21 cellular contexts compared by ENCODE assay signal in genomic region chr6:39951198-39951597, GRCh38. TPM values are rescaled to one million over a fixed set of nuclear protein-coding genes. Genes with fewer than 3 reads are reported as not detected.
DNase-seq lines count a peak whose midpoint lies in the region; ATAC-seq, FAIRE-seq and TF ChIP-seq lines count a peak whose summit lies in the region.
"Had no signal": no experiment of that assay in that cellular context is flagged by ENCODE, and none has a peak within 500 bp of the region (broad histone marks: within the 10 kb centered on the region; RNA-seq: fewer than 3 reads in every experiment).

No MANE protein-coding gene starts in this region.

- WGBS in K562 (ENCODE audit: insufficient coverage, low coverage, missing lambda C conversion rate) = 12% methylated on average over 5 of the region's 5 CpGs
- 63 to 73% (median 68%) methylated on average over 5 of the region's 5 CpGs for WGBS in psoas muscle, 3 donors

- peak; percentile 26 for FAIRE-seq in K562 (lab: Jason Lieb, UNC)
- FAIRE-seq: A204.1, GM12878, GM19239 had no signal

- TF ChIP-seq CTCF in ascending aorta (IDR thresholded peaks at IDR 0.05) (no peak), K562 (IDR thresholded peaks at IDR 0.05 in 2 of 3, conservative IDR thresholded peaks at IDR 0.05 in 1 of 3; ENCODE audit: insufficient read depth in 2 of 3, low read depth in 1 of 3, low read length in 3 of 3) (no peak), psoas muscle (IDR thresholded peaks at IDR 0.05) (no peak), upper lobe of right lung (IDR thresholded peaks at IDR 0.05) (no peak)

- H3K9me3 Mint-ChIP-seq in effector memory CD8-positive, alpha-beta T cell = no peaks in the 10 kb centered on the region

- H4K20me1 ChIP-seq in K562 (replicated peaks; ENCODE audit: control insufficient read depth, insufficient read depth, low read length) = no peaks in the 10 kb centered on the region

- H3K4me2 ChIP-seq in K562 (ENCODE audit: insufficient read depth, low read length) = no peak overlapping the region

- no peak overlapping the region for H3K4me3 Mint-ChIP-seq in effector memory CD8-positive, alpha-beta T cell
- H3K4me3 Mint-ChIP-seq: CD4-positive, CD25-positive, alpha-beta regulatory T cell; CD8-positive, alpha-beta memory T cell had no signal

- peaks cover 5 to 8% of the 10 kb centered on the region in 2 donors for H3K27me3 Mint-ChIP-seq in effector memory CD8-positive, alpha-beta T cell
- H3K27me3 Mint-ChIP-seq: CD4-positive, CD25-positive, alpha-beta regulatory T cell had no signal

- H3K36me3 ChIP-seq in ascending aorta (no peaks in the 10 kb centered on the region), K562 (ENCODE audit: control insufficient read depth, insufficient read depth, low read length) (no peaks in the 10 kb centered on the region), psoas muscle (ENCODE audit: insufficient read depth in 1 of 2, low read depth in 1 of 2) (no peaks in the 10 kb centered on the region), upper lobe of right lung (no peaks in the 10 kb centered on the region)
- H3K36me3 ChIP-seq: BE2C, HAP-1 had no signal

- ATAC-seq in K562 (no peak), psoas muscle (peak in 1 of 4 donors; percentile 71), upper lobe of right lung (no peak)
- no peak for ATAC-seq in effector memory CD8-positive, alpha-beta T cell (replicated peaks)
- ATAC-seq: GM12878 had no signal

- H3K4me3 ChIP-seq in ascending aorta (no peak overlapping the region), K562 (no peak overlapping the region), psoas muscle (no peak overlapping the region), upper lobe of right lung (no peak overlapping the region)
- H3K4me3 ChIP-seq: GM12878, GM23248, HAP-1 had no signal

- in situ Hi-C loops in K562 (cut with MboI) = no loop called here

- H2AFZ ChIP-seq in K562 (ENCODE audit: low read depth, low read length) = no peak overlapping the region
- H2AFZ ChIP-seq: GM23248 had no signal

- no peaks in the 10 kb centered on the region for H3K27me3 ChIP-seq in ascending aorta
- no peaks in the 10 kb centered on the region for H3K27me3 ChIP-seq in K562 (ENCODE audit: control insufficient read depth in 2 of 2, insufficient read depth in 2 of 2, low read length in 2 of 2)
- no peaks in the 10 kb centered on the region for H3K27me3 ChIP-seq in psoas muscle (ENCODE audit: insufficient read depth in 3 of 3, low read length in 2 of 3)
- H3K27me3 ChIP-seq in upper lobe of right lung = no peaks in the 10 kb centered on the region
- H3K27me3 ChIP-seq: BE2C had no signal

- TF ChIP-seq RAD21 in K562 (CRISPR knock-in tag; conservative IDR thresholded peaks at IDR 0.05 in 1 of 2, IDR thresholded peaks at IDR 0.05 in 1 of 2) = no peak

- H3K9me3 ChIP-seq in ascending aorta (no peaks in the 10 kb centered on the region), K562 (replicated peaks; ENCODE audit: control insufficient read depth, insufficient read depth, low read depth, low read length) (no peaks in the 10 kb centered on the region), psoas muscle (no peaks in the 10 kb centered on the region), upper lobe of right lung (no peaks in the 10 kb centered on the region)
- H3K9me3 ChIP-seq: BE2C, HAP-1 had no signal

- TF ChIP-seq POLR2A in K562 (conservative IDR thresholded peaks at IDR 0.05) = no peak

- no peak for TF ChIP-seq EP300 in K562 (IDR thresholded peaks at IDR 0.05; ENCODE audit: low read length)

- no peaks in the 10 kb centered on the region for H3K4me1 Mint-ChIP-seq in effector memory CD8-positive, alpha-beta T cell (ENCODE audit: low read depth in 2 of 2)
- H3K4me1 Mint-ChIP-seq: CD4-positive, CD25-positive, alpha-beta regulatory T cell; CD8-positive, alpha-beta memory T cell had no signal

- no peak overlapping the region for H3K9ac ChIP-seq in K562 (ENCODE audit: insufficient read depth in 1 of 2, low read depth in 2 of 2, low read length in 2 of 2)
- H3K9ac ChIP-seq: GM23248 had no signal

- H3K4me1 ChIP-seq in ascending aorta = peaks cover 0 to 12% of the 10 kb centered on the region in 2 donors
- peaks cover 0 to 13% of the 10 kb centered on the region in 2 experiments; a peak in 4 of 5 replicates for H3K4me1 ChIP-seq in K562 (replicated peaks in 1 of 2; ENCODE audit: control insufficient read depth in 2 of 2, insufficient read depth in 2 of 2, low read length in 2 of 2)
- H3K4me1 ChIP-seq in psoas muscle = peaks cover 10% of the 10 kb centered on the region
- H3K4me1 ChIP-seq in upper lobe of right lung = no peaks in the 10 kb centered on the region
- H3K4me1 ChIP-seq: BE2C, HAP-1 had no signal

- no peaks in the 10 kb centered on the region for H3K79me2 ChIP-seq in K562 (ENCODE audit: control insufficient read depth, insufficient read depth, low read length)

- H3K9me1 ChIP-seq in K562 (ENCODE audit: control insufficient read depth, insufficient read depth, low read length) = no peaks in the 10 kb centered on the region

- no peaks in the 10 kb centered on the region for H3K36me3 Mint-ChIP-seq in effector memory CD8-positive, alpha-beta T cell (ENCODE audit: insufficient read depth)
- H3K36me3 Mint-ChIP-seq: CD4-positive, CD25-positive, alpha-beta regulatory T cell; CD8-positive, alpha-beta memory T cell had no signal

- no TSS peak for BruUV-seq in K562 (replicated peaks; lab: Mats Ljungman, UMichigan)

- CTCF ChIA-PET in K562 (lab: Yijun Ruan, JAX; ENCODE audit: low intra/inter-chr PET ratio) = no interaction called here

- DNase-seq in ascending aorta (ENCODE audit: low spot score in 2 of 2) (no peak), K562 (ENCODE audit: extremely low read depth in 1 of 4, low spot score in 3 of 4) (no peak), psoas muscle (no peak), upper lobe of right lung (no peak), SKM-1 (lab: John Stamatoyannopoulos, UW; ENCODE audit: unreplicated experiment) (no peak)
- DNase-seq in effector memory CD8-positive, alpha-beta T cell = no peak
- DNase-seq: ACHN; BE2C; C1 segment of cervical spinal cord; CD4-positive, CD25-positive, alpha-beta regulatory T cell; CD8-positive, alpha-beta memory T cell; COR-L47; DMS 273 treated with DMSO at 0.1 percent for 48 hours; DMS53; DND-41; EL; GM23248 had no signal

- intact Hi-C loops in ascending aorta (cut with DNase I) (no loop called here), K562 (cut with micrococcal nuclease) (no loop called here), psoas muscle (cut with DNase I) (no loop called here), upper lobe of right lung (cut with DNase I) (no loop called here)

- H3K27ac ChIP-seq in ascending aorta (peak overlapping the region; percentile 31 to 32), K562 (ENCODE audit: extremely low read depth, low read depth, low read length) (no peak overlapping the region), psoas muscle (peak overlapping the region; percentile 11), upper lobe of right lung (peak overlapping the region; percentile 62)
- H3K27ac ChIP-seq: GM23248 had no signal

- POLR2A ChIA-PET in K562 (lab: Yijun Ruan, JAX) = no interaction called here

- H3K27ac Mint-ChIP-seq in effector memory CD8-positive, alpha-beta T cell = no peak overlapping the region
- H3K27ac Mint-ChIP-seq: CD4-positive, CD25-positive, alpha-beta regulatory T cell; CD8-positive, alpha-beta memory T cell had no signal

TF ChIP-seq in K562, 482 proteins besides CTCF, POLR2A, EP300 and RAD21:
- no peak for TF ChIP-seq KAT8 (IDR thresholded peaks at IDR 0.05; ENCODE audit: low read depth)
- TF ChIP-seq NFE2 (IDR thresholded peaks at IDR 0.05; ENCODE audit: low read depth) = no peak
- no peak for TF ChIP-seq ZNF184 (CRISPR knock-in tag; IDR thresholded peaks at IDR 0.05)
- no peak for TF ChIP-seq HDAC1 (IDR thresholded peaks at IDR 0.05)
- no peak for TF ChIP-seq CEBPB (tag; IDR thresholded peaks at IDR 0.05)
- no peak for TF ChIP-seq TARDBP (IDR thresholded peaks at IDR 0.05)
- no peak for TF ChIP-seq ZNF717 (CRISPR knock-in tag; IDR thresholded peaks at IDR 0.05)
- TF ChIP-seq BCOR (IDR thresholded peaks at IDR 0.05) = no peak
- TF ChIP-seq NFIC (IDR thresholded peaks at IDR 0.05) = no peak
- TF ChIP-seq E2F6 (IDR thresholded peaks at IDR 0.05; ENCODE audit: borderline replicate concordance in 1 of 2, extremely low read depth in 1 of 2, insufficient read depth in 1 of 2, insufficient read length in 1 of 2, low read depth in 1 of 2, low read length in 1 of 2, poor library complexity in 1 of 2, severe bottlenecking in 1 of 2) = no peak
- no peak for TF ChIP-seq ESRRB (CRISPR knock-in tag; IDR thresholded peaks at IDR 0.05; ENCODE audit: borderline replicate concordance)

RNA-seq across cellular contexts. Expression of gene MOCS1, which starts 16.9 kb away (rescaled TPM):
- total RNA-seq in ascending aorta = 45.4 TPM
- total RNA-seq in K562 (2011; cell fraction: chromatin; rRNA removed; ENCODE audit: low replicate concordance) = 1.1 and 2.6 TPM in 2 replicates
- total RNA-seq in K562 (2011; cell fraction: nucleolus; rRNA removed) = 1.7 and 2.0 TPM in 2 replicates
- 1.5 and 1.6 TPM in 2 replicates for total RNA-seq in K562 (2011; cell fraction: nucleoplasm; rRNA removed)
- 12.5 and 14.1 TPM in 2 replicates for total RNA-seq in K562 (2014; rRNA removed)
- 4.7 and 6.0 TPM in 2 replicates for total RNA-seq in K562 (2014; rRNA removed; fragmentation: Illumina TruSeq; extraction: Trizol)
- 10.7 and 12.0 TPM in 2 replicates for total RNA-seq in K562 (2015; rRNA removed; fragmentation: Illumina TruSeq; extraction: Trizol)
- 12.7 and 15.3 TPM in 2 replicates for total RNA-seq in K562 (2021)
- 0.47 and 1.0 TPM in 2 replicates for polyA plus RNA-seq in K562 (2011; rRNA removed)
- 0.65 and 1.7 TPM in 2 replicates for polyA plus RNA-seq in K562 (2011; cell fraction: cytosol; rRNA removed)
- 0.55 and 2.0 TPM in 2 replicates for polyA plus RNA-seq in K562 (2011; cell fraction: nucleus; rRNA removed)
- polyA plus RNA-seq in K562 (2012) = 11.4 and 35.7 TPM in 2 replicates
- 10.0 and 10.9 TPM in 2 replicates for polyA plus RNA-seq in K562 (2014; fragmentation: Illumina TruSeq; extraction: Trizol)
- under 1 TPM; 0.69 to 0.95 TPM for polyA plus RNA-seq in K562 (2014; fragmentation: Nextera tagmentation; extraction: Ambion mirVana)
- 8.7 and 9.6 TPM in 2 replicates for polyA plus RNA-seq in K562 (2014; rRNA removed)
- polyA minus RNA-seq in K562 (2011; rRNA and poly(A)+ RNA removed) = 0.54 and 1.2 TPM in 2 replicates
- 2.2 TPM in 1 of 2 replicates, not detected in the other for polyA minus RNA-seq in K562 (2011; cell fraction: cytosol; rRNA and poly(A)+ RNA removed)
- 0.67 and 1.5 TPM in 2 replicates for polyA minus RNA-seq in K562 (2011; cell fraction: nucleus; rRNA and poly(A)+ RNA removed)
- total RNA-seq in psoas muscle = 10 to 100 TPM; 24.2 to 44.2 (median 36.4) TPM
- 10 to 100 TPM; 17.3 to 32.5 (median 17.4) TPM for polyA plus RNA-seq in psoas muscle
- 29.3 TPM for total RNA-seq in upper lobe of right lung
